In the genomic region with DNA sequence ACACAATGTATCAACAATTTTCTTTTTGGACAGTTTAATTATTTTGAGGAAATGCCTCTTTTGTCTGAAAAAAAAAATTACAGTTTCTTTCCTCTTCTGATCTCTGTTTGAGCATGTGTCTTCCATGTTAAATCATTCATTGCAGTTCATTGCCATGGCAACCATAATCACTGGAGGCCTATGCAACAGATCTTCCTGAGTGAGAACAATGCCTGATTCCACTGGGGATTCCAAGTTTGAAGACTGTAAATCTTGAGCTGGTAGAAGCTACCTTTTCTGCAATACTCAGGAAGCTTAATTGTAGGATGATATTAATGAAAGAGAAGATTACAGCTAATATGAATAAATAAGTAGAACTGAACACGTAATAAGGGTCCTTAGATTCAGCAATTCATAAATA, we compare ENCODE assay signal across 34 cellular contexts.
"Had no signal": no experiment of that assay in that cellular context is flagged by ENCODE, and none has a peak within 500 bp of the region (broad histone marks: within the 10 kb centered on the region; RNA-seq: fewer than 3 reads in every experiment).

No MANE protein-coding gene starts in this region.

- H3K9me3 Mint-ChIP-seq: stimulated activated naive CD8-positive, alpha-beta T cell treated with anti-CD3 and anti-CD28 coated beads, Interleukin-15, amount 100 ng/mL, for 72 hours had no signal

- DNase-seq: activated CD4-positive, alpha-beta memory T cell treated with anti-CD3 and anti-CD28 coated beads, Interleukin-2, amount 10 ng/mL, durations not matched to agents 7 days and 5 days; activated CD4-positive, alpha-beta T cell treated with anti-CD3 and anti-CD28 coated beads for 1 hour; activated CD4-positive, alpha-beta T cell treated with anti-CD3 and anti-CD28 coated beads, Interleukin-2, amount 10 ng/mL, durations not matched to agents 7 days and 5 days; activated CD8-positive, alpha-beta memory T cell treated with anti-CD3 and anti-CD28 coated beads, Interleukin-2, amount 50 U/mL, for 48 hours; activated gamma-delta T cell treated with Interleukin-2 at 50 U/mL for 16 hours; activated naive CD4-positive, alpha-beta T cell treated with anti-CD3 and anti-CD28 coated beads, Interleukin-2, amount 50 U/mL, for 16 hours; activated T-cell treated with anti-CD3 and anti-CD28 coated beads, Interleukin-2, amount 50 U/mL, for 24 hours; amniotic stem cell; brain microvascular endothelial cell; caudate nucleus; cortex of kidney; effector memory CD8-positive, alpha-beta T cell; erythroblast; left cardiac atrium; mammary epithelial cell; naive B cell; nephron progenitor cell; nucleus accumbens; pancreas; stimulated activated CD4-positive, alpha-beta T cell treated with anti-CD3 and anti-CD28 coated beads, Interleukin-1b, Interleukin-23, amount 100 ng/mL, for 48 hours; stimulated activated CD4-positive, alpha-beta T cell treated with anti-CD3 and anti-CD28 coated beads, Interleukin-4, amount 100 ng/mL, for 4 hours; stimulated activated CD8-positive, alpha-beta memory T cell treated with anti-CD3 and anti-CD28 coated beads, Interleukin-4, amount 100 ng/mL, for 48 hours; stimulated activated naive CD8-positive, alpha-beta T cell treated with anti-CD3 and anti-CD28 coated beads, Interleukin-15, amount 100 ng/mL, for 72 hours; substantia nigra; thyroid gland; upper lobe of right lung had no signal

- H3K9me3 ChIP-seq: gastroesophageal sphincter, pancreas, prostate gland, thyroid gland, upper lobe of right lung had no signal

- H3K27me3 ChIP-seq: brain microvascular endothelial cell, gastroesophageal sphincter, hepatocyte, pancreas, thyroid gland, upper lobe of right lung had no signal

- H3K27me3 Mint-ChIP-seq: activated CD4-positive, alpha-beta memory T cell treated with anti-CD3 and anti-CD28 coated beads, Interleukin-2, amount 10 ng/mL, durations not matched to agents 7 days and 5 days; activated CD4-positive, alpha-beta T cell treated with anti-CD3 and anti-CD28 coated beads, Interleukin-2, amount 10 ng/mL, durations not matched to agents 7 days and 5 days; activated T-cell treated with anti-CD3 and anti-CD28 coated beads, Interleukin-2, amount 50 U/mL, for 24 hours; activated T-helper 17 cell treated with anti-CD3 and anti-CD28 coated beads, Interleukin-2, amount 50 U/mL, for 72 hours; effector memory CD8-positive, alpha-beta T cell; naive B cell; stimulated activated memory B cell treated with anti-CD40 and anti-IgM and Interleukin-4, amounts not matched to agents 10 μg/mL and 1 μg/mL and 100 μg/mL, for 72 hours; stimulated activated naive CD8-positive, alpha-beta T cell treated with anti-CD3 and anti-CD28 coated beads, Interleukin-15, amount 100 ng/mL, for 72 hours had no signal

- H3K4me3 ChIP-seq: gastroesophageal sphincter, hepatocyte, pancreas, prostate gland, smooth muscle cell, thyroid gland, upper lobe of right lung had no signal

- H3K27ac ChIP-seq: brain microvascular endothelial cell, gastroesophageal sphincter, hepatocyte, pancreas, prostate gland, thyroid gland, upper lobe of right lung had no signal

- H3K4me1 ChIP-seq: gastroesophageal sphincter, pancreas, prostate gland, thyroid gland, upper lobe of right lung had no signal

- H3K4me3 Mint-ChIP-seq: activated CD4-positive, alpha-beta memory T cell treated with anti-CD3 and anti-CD28 coated beads, Interleukin-2, amount 10 ng/mL, durations not matched to agents 7 days and 5 days; activated CD4-positive, alpha-beta T cell treated with anti-CD3 and anti-CD28 coated beads, Interleukin-2, amount 10 ng/mL, durations not matched to agents 7 days and 5 days; activated T-cell treated with anti-CD3 and anti-CD28 coated beads, Interleukin-2, amount 50 U/mL, for 24 hours; activated T-helper 17 cell treated with anti-CD3 and anti-CD28 coated beads, Interleukin-2, amount 50 U/mL, for 72 hours; effector memory CD8-positive, alpha-beta T cell; mesothelial cell of epicardium; naive B cell; nephron progenitor cell; stimulated activated memory B cell treated with anti-CD40 and anti-IgM and Interleukin-4, amounts not matched to agents 10 μg/mL and 1 μg/mL and 100 μg/mL, for 72 hours; stimulated activated naive CD8-positive, alpha-beta T cell treated with anti-CD3 and anti-CD28 coated beads, Interleukin-15, amount 100 ng/mL, for 72 hours; WTC11 had no signal

- H3K36me3 Mint-ChIP-seq: mesothelial cell of epicardium; naive B cell; stimulated activated memory B cell treated with anti-CD40 and anti-IgM and Interleukin-4, amounts not matched to agents 10 μg/mL and 1 μg/mL and 100 μg/mL, for 72 hours had no signal

- ATAC-seq: activated T-helper 17 cell treated with anti-CD3 and anti-CD28 coated beads, Interleukin-2, amount 50 U/mL, for 72 hours; effector memory CD8-positive, alpha-beta T cell; gastroesophageal sphincter; left cardiac atrium; pancreas; stimulated activated memory B cell treated with anti-CD40 and anti-IgM and Interleukin-4, amounts not matched to agents 10 μg/mL and 1 μg/mL and 100 μg/mL, for 72 hours; stimulated activated naive CD8-positive, alpha-beta T cell treated with anti-CD3 and anti-CD28 coated beads, Interleukin-15, amount 100 ng/mL, for 72 hours; upper lobe of right lung; WTC11 had no signal

- H3K27ac Mint-ChIP-seq: activated CD4-positive, alpha-beta memory T cell treated with anti-CD3 and anti-CD28 coated beads, Interleukin-2, amount 10 ng/mL, durations not matched to agents 7 days and 5 days; activated CD4-positive, alpha-beta T cell treated with anti-CD3 and anti-CD28 coated beads, Interleukin-2, amount 10 ng/mL, durations not matched to agents 7 days and 5 days; activated T-cell treated with anti-CD3 and anti-CD28 coated beads, Interleukin-2, amount 50 U/mL, for 24 hours; activated T-helper 17 cell treated with anti-CD3 and anti-CD28 coated beads, Interleukin-2, amount 50 U/mL, for 72 hours; effector memory CD8-positive, alpha-beta T cell; mesothelial cell of epicardium; naive B cell; nephron progenitor cell; stimulated activated memory B cell treated with anti-CD40 and anti-IgM and Interleukin-4, amounts not matched to agents 10 μg/mL and 1 μg/mL and 100 μg/mL, for 72 hours; stimulated activated naive CD8-positive, alpha-beta T cell treated with anti-CD3 and anti-CD28 coated beads, Interleukin-15, amount 100 ng/mL, for 72 hours; WTC11 had no signal

- H3K4me1 Mint-ChIP-seq: activated CD4-positive, alpha-beta memory T cell treated with anti-CD3 and anti-CD28 coated beads, Interleukin-2, amount 10 ng/mL, durations not matched to agents 7 days and 5 days; activated CD4-positive, alpha-beta T cell treated with anti-CD3 and anti-CD28 coated beads, Interleukin-2, amount 10 ng/mL, durations not matched to agents 7 days and 5 days; activated T-helper 17 cell treated with anti-CD3 and anti-CD28 coated beads, Interleukin-2, amount 50 U/mL, for 72 hours; mesothelial cell of epicardium; naive B cell; nephron progenitor cell; stimulated activated memory B cell treated with anti-CD40 and anti-IgM and Interleukin-4, amounts not matched to agents 10 μg/mL and 1 μg/mL and 100 μg/mL, for 72 hours; stimulated activated naive CD8-positive, alpha-beta T cell treated with anti-CD3 and anti-CD28 coated beads, Interleukin-15, amount 100 ng/mL, for 72 hours; WTC11 had no signal

- H3K36me3 ChIP-seq: brain microvascular endothelial cell, gastroesophageal sphincter, pancreas, prostate gland, thyroid gland, upper lobe of right lung had no signal
